6 cellular contexts compared by ENCODE assay signal in genomic region chr1:42815938-42816599, GRCh38. TPM values are rescaled to one million over a fixed set of nuclear protein-coding genes. Genes with fewer than 3 reads are reported as not detected.
DNase-seq lines count a peak whose midpoint lies in the region; ATAC-seq lines count a peak whose summit lies in the region.

No MANE protein-coding gene starts in this region.

- DNase-seq in GF-D8 (lab: John Stamatoyannopoulos, UW) (peak; percentile 8), NCI-H69 (lab: John Stamatoyannopoulos, UW) (peak; percentile 54)

- ATAC-seq in HG02763 (IDR thresholded peaks at IDR 0.05; ENCODE audit: unreplicated experiment) (no peak), HG02884 (IDR thresholded peaks at IDR 0.05; ENCODE audit: unreplicated experiment) (no peak)

- H3K4me3 ChIP-seq in endocrine pancreas (ENCODE audit: control insufficient read depth, insufficient read depth, low read length): peak overlapping the region; percentile 76
- peak overlapping the region; percentile 99 for H3K4me3 ChIP-seq in skeletal muscle satellite cell (ENCODE audit: low read length)

- H3K36me3 ChIP-seq in endocrine pancreas (ENCODE audit: control insufficient read depth, insufficient read depth, low read length) (no peaks in the 10 kb centered on the region), skeletal muscle satellite cell (ENCODE audit: insufficient read depth, low read length) (no peaks in the 10 kb centered on the region)

- H3K9me3 ChIP-seq in endocrine pancreas (ENCODE audit: control insufficient read depth, low read length): no peaks in the 10 kb centered on the region
- H3K9me3 ChIP-seq in skeletal muscle satellite cell (replicated peaks; ENCODE audit: low read length): no peaks in the 10 kb centered on the region

- H3K27me3 ChIP-seq in endocrine pancreas (ENCODE audit: control insufficient read depth, insufficient read depth, low read length): no peaks in the 10 kb centered on the region
- H3K27me3 ChIP-seq in skeletal muscle satellite cell (ENCODE audit: control insufficient read depth, insufficient read depth, low read length): no peaks in the 10 kb centered on the region

- H3K4me1 ChIP-seq in endocrine pancreas (ENCODE audit: control insufficient read depth, insufficient read depth, low read length): peaks cover 11% of the 10 kb centered on the region
- peaks cover 16% of the 10 kb centered on the region for H3K4me1 ChIP-seq in skeletal muscle satellite cell (ENCODE audit: control insufficient read depth, insufficient read depth, low read length)

- peak overlapping the region; percentile 94 for H3K4me2 ChIP-seq in skeletal muscle satellite cell (ENCODE audit: low read length)

- H3K9ac ChIP-seq in endocrine pancreas (ENCODE audit: control insufficient read depth, insufficient read depth, low read length): peak overlapping the region; percentile 69
- H3K9ac ChIP-seq in skeletal muscle satellite cell (ENCODE audit: low read depth, low read length): peak overlapping the region; percentile 99

RNA-seq across cellular contexts. Expression of gene ERMAP, which starts 0.9 kb away (rescaled TPM):
- 5.5 and 6.6 TPM in 2 replicates for total RNA-seq in skeletal muscle satellite cell (2012; rRNA removed)

RNA-seq across cellular contexts. Expression of gene SVBP, which starts 1.1 kb away (rescaled TPM):
- total RNA-seq in skeletal muscle satellite cell (2012; rRNA removed): 7.4 and 9.2 TPM in 2 replicates

RNA-seq across cellular contexts. Expression of gene ZNF691, which starts 30.3 kb away (rescaled TPM):
- total RNA-seq in skeletal muscle satellite cell (2012; rRNA removed): 7.1 and 8.5 TPM in 2 replicates

RNA-seq across cellular contexts. Expression of gene TMEM269, which starts 31.3 kb away (rescaled TPM):
- total RNA-seq in skeletal muscle satellite cell (2012; rRNA removed): under 0.01 TPM in 2 replicates

RNA-seq across cellular contexts. Expression of gene C1orf50, which starts 49.0 kb away (rescaled TPM):
- total RNA-seq in skeletal muscle satellite cell (2012; rRNA removed): 2.5 and 4.8 TPM in 2 replicates
